In genomic region chrX:24377195-24377594, GRCh38 we compare ENCODE assay signal across 22 cellular contexts. TPM values are rescaled to one million over a fixed set of nuclear protein-coding genes. Genes with fewer than 3 reads are reported as not detected.
A peak's percentile ranks its signal among the peaks of the same experiment; 100 is the strongest.
DNase-seq lines count a peak whose midpoint lies in the region; ATAC-seq and TF ChIP-seq lines count a peak whose summit lies in the region.
"Had no signal": no experiment of that assay in that cellular context is flagged by ENCODE, and none has a peak within 500 bp of the region (broad histone marks: within the 10 kb centered on the region; RNA-seq: fewer than 3 reads in every experiment).

No MANE protein-coding gene starts in this region.

- ATAC-seq in WTC11 (no peak), HG03108 (IDR thresholded peaks at IDR 0.05; ENCODE audit: unreplicated experiment) (no peak)
- ATAC-seq: A549; CD8-positive, alpha-beta T cell had no signal

- peaks cover 20% of the 10 kb centered on the region for H3K27me3 Mint-ChIP-seq in H9 (ENCODE audit: low read depth)
- peaks cover 18% of the 10 kb centered on the region for H3K27me3 Mint-ChIP-seq in WTC11 (ENCODE audit: low read depth)

- no peaks in the 10 kb centered on the region for H3K36me3 ChIP-seq in HUES48 (ENCODE audit: control insufficient read depth, insufficient read depth, low read length)
- H3K36me3 ChIP-seq: BLaER1 had no signal

- H3K23ac ChIP-seq in H9 (ENCODE audit: insufficient read length, low read depth, low read length): no peak overlapping the region

- H3K4me1 ChIP-seq in H9 (ENCODE audit: insufficient read depth, low read length): peaks cover 16% of the 10 kb centered on the region; the same call in 1 of the 2 replicates
- peaks cover 63% of the 10 kb centered on the region for H3K4me1 ChIP-seq in HUES48 (ENCODE audit: control insufficient read depth, insufficient read depth, low read length)
- H3K4me1 ChIP-seq: A549, BLaER1, Caco-2 had no signal

- H3K36me3 Mint-ChIP-seq in H9 (ENCODE audit: insufficient read depth in 1 of 3, low read depth in 3 of 3) (peaks cover 0 to 6% (median 0%) of the 10 kb centered on the region in 3 experiments; a peak in 3 of 7 replicates), WTC11 (no peaks in the 10 kb centered on the region)
- H3K36me3 Mint-ChIP-seq: CD4-positive, CD25-positive, alpha-beta regulatory T cell; CD8-positive, alpha-beta T cell had no signal

- H4K20me1 ChIP-seq in H9 (ENCODE audit: control insufficient read depth, insufficient read depth, insufficient read length): no peaks in the 10 kb centered on the region
- H4K20me1 ChIP-seq: BLaER1 had no signal

- no peak overlapping the region for H3K14ac ChIP-seq in H9 (ENCODE audit: insufficient read depth, low read length)

- no peak overlapping the region for H2BK15ac ChIP-seq in H9 (ENCODE audit: low read depth, low read length)

- no peak overlapping the region for H4K5ac ChIP-seq in H9 (ENCODE audit: insufficient read length, low read depth, low read length)

- H3K9me3 ChIP-seq in H9 (ENCODE audit: control insufficient read depth, low read depth, low read length) (no peaks in the 10 kb centered on the region), HUES48 (ENCODE audit: control insufficient read depth, insufficient read depth, low read length) (no peaks in the 10 kb centered on the region)
- H3K9me3 ChIP-seq: A549, BLaER1, Caco-2 had no signal

- no peak overlapping the region for H2BK120ac ChIP-seq in H9 (ENCODE audit: low read depth, low read length, poor library complexity, severe bottlenecking)

- H3K4me1 Mint-ChIP-seq in H9: peaks cover 64 to 69% of the 10 kb centered on the region in 2 experiments
- peaks cover 69% of the 10 kb centered on the region for H3K4me1 Mint-ChIP-seq in WTC11
- H3K4me1 Mint-ChIP-seq: B cell; CD4-positive, CD25-positive, alpha-beta regulatory T cell had no signal

- H4K91ac ChIP-seq in H9 (ENCODE audit: insufficient read length, low read depth, low read length): no peak overlapping the region

- no peaks in the 10 kb centered on the region for H3K79me2 ChIP-seq in H9 (ENCODE audit: insufficient read depth, low read length)

- no peak overlapping the region for H2AFZ ChIP-seq in H9 (ENCODE audit: low read length)

- no peak overlapping the region for H2BK12ac ChIP-seq in H9 (ENCODE audit: insufficient read length, low read depth, low read length)

- H2BK20ac ChIP-seq in H9 (ENCODE audit: low read depth, low read length, poor library complexity, severe bottlenecking): no peak overlapping the region

- POLR2A ChIA-PET in WTC11 (lab: Charles Lee): no interaction called here

- no peak for TF ChIP-seq CTCF in H9 (conservative IDR thresholded peaks at IDR 0.05)
- TF ChIP-seq CTCF in WTC11 (IDR thresholded peaks at IDR 0.05): no peak

- no peak overlapping the region for H3K56ac ChIP-seq in H9 (ENCODE audit: insufficient read length, low read depth, low read length)

- peaks cover 0 to 4% of the 10 kb centered on the region in 2 experiments; a peak in 4 of 5 replicates for H3K9me3 Mint-ChIP-seq in H9
- no peaks in the 10 kb centered on the region for H3K9me3 Mint-ChIP-seq in WTC11
- H3K9me3 Mint-ChIP-seq: CD4-positive, CD25-positive, alpha-beta regulatory T cell; CD8-positive, alpha-beta T cell had no signal

- H3K4me3 Mint-ChIP-seq in H9 (no peak overlapping the region), WTC11 (peak overlapping the region; percentile 40)
- H3K4me3 Mint-ChIP-seq: B cell; CD4-positive, CD25-positive, alpha-beta regulatory T cell; CD8-positive, alpha-beta T cell had no signal

- no peaks in the 10 kb centered on the region; the same call in 1 of the 2 replicates for H3K27me3 ChIP-seq in H9 (ENCODE audit: insufficient read depth, low read length)
- peaks cover 10% of the 10 kb centered on the region for H3K27me3 ChIP-seq in HUES48 (ENCODE audit: control insufficient read depth, insufficient read depth, low read length)
- H3K27me3 ChIP-seq: BLaER1 had no signal

- no peaks in the 10 kb centered on the region for H3K79me1 ChIP-seq in H9 (ENCODE audit: insufficient read depth, low read depth, low read length, poor library complexity, severe bottlenecking)

- no peak overlapping the region for H2BK5ac ChIP-seq in H9 (ENCODE audit: insufficient read length, low read length)

- DNase-seq in H9 (no peak), WTC11 (ENCODE audit: low spot score) (no peak), NOMO-1 treated with dmso at 0.1 percent for 144 hours (lab: John Stamatoyannopoulos, UW; ENCODE audit: unreplicated experiment) (no peak), Ammon's horn (ENCODE audit: low spot score) (no peak)
- DNase-seq: 8988T; ACHN; Caco-2; CD4-positive, CD25-positive, alpha-beta regulatory T cell; CD8-positive, alpha-beta T cell; DMS53; DMS79 treated with DMSO at 0.1 percent for 48 hours; GF-D8; GOT3 had no signal

- H3K23me2 ChIP-seq in H9 (ENCODE audit: insufficient read length, low read depth, low read length, poor library complexity, severe bottlenecking): peaks cover 2% of the 10 kb centered on the region

- 0 out of 2 replicates have a peak overlapping the region, but pooled peaks have one; percentile 2 for H3K4me3 ChIP-seq in HUES48 (ENCODE audit: low read depth, low read length)
- H3K4me3 ChIP-seq: A549, BLaER1 had no signal

- peak overlapping the region; percentile 31 for H3K4me2 ChIP-seq in H9 (ENCODE audit: insufficient read depth, insufficient read length, low read length)
- H3K4me2 ChIP-seq: A549, BLaER1 had no signal

- no peak overlapping the region for H3K4ac ChIP-seq in H9 (ENCODE audit: low read depth, low read length)

- H3K18ac ChIP-seq in H9 (ENCODE audit: insufficient read length, low read depth, low read length): no peak overlapping the region

- no peak overlapping the region for H3T11ph ChIP-seq in H9 (ENCODE audit: low read length)

- CTCF ChIA-PET in WTC11 (lab: Charles Lee): no interaction called here

- H3K27ac ChIP-seq in H9 (ENCODE audit: insufficient read length, low read depth, low read length) (peak overlapping the region; percentile 59), HUES48 (ENCODE audit: low read depth, low read length) (peak overlapping the region; percentile 36)
- H3K27ac ChIP-seq: A549, BLaER1, C4-2B had no signal

- H2AK5ac ChIP-seq in H9 (ENCODE audit: insufficient read length, low read length): no peak overlapping the region

- H3K27ac Mint-ChIP-seq in H9 (peak overlapping the region; percentile 55 to 97 (median 94); a peak in 6 of 7 replicates), WTC11 (peak overlapping the region; percentile 83)
- H3K27ac Mint-ChIP-seq: B cell; CD8-positive, alpha-beta T cell had no signal

- H4K8ac ChIP-seq in H9 (replicated peaks; ENCODE audit: insufficient read length, low read depth, low read length): no peak overlapping the region

- WGBS in H9 (ENCODE audit: extremely low coverage, insufficient read length, low lambda C conversion rate): no CpG with 5 or more reads among the region's 2 CpGs

- no peak overlapping the region for H3K9ac ChIP-seq in H9 (ENCODE audit: extremely low read depth, insufficient read length, low read length)
- peak overlapping the region; percentile 2; the same call in 1 of the 2 replicates for H3K9ac ChIP-seq in HUES48 (ENCODE audit: low read depth, low read length)
- H3K9ac ChIP-seq: BLaER1 had no signal

TF ChIP-seq in WTC11, 78 proteins besides CTCF, POLR2A, EP300 and RAD21 (continues in another document):
- no peak for TF ChIP-seq PRRX2 (CRISPR knock-in tag; IDR thresholded peaks at IDR 0.05)
- TF ChIP-seq ZNF396 (CRISPR knock-in tag; IDR thresholded peaks at IDR 0.05; ENCODE audit: borderline replicate concordance): no peak
- no peak for TF ChIP-seq ZNF121 (CRISPR knock-in tag; IDR thresholded peaks at IDR 0.05)
- TF ChIP-seq AFF4 (CRISPR knock-in tag; IDR thresholded peaks at IDR 0.05; ENCODE audit: borderline replicate concordance): no peak
- no peak for TF ChIP-seq SMAD3 (CRISPR knock-in tag; IDR thresholded peaks at IDR 0.05; ENCODE audit: borderline replicate concordance)
- no peak for TF ChIP-seq ZNF232 (CRISPR knock-in tag; IDR thresholded peaks at IDR 0.05)
- no peak for TF ChIP-seq ZNF263 (CRISPR knock-in tag; IDR thresholded peaks at IDR 0.05; ENCODE audit: low read depth)

RNA-seq across cellular contexts. Expression of gene SUPT20HL1, which starts 16.8 kb away (rescaled TPM):
- total RNA-seq in H9 (2021): not detected in 2 replicates
- not detected in 3 replicates for total RNA-seq in WTC11 (2021)
- total RNA-seq: B cell; Caco-2; CD4-positive, CD25-positive, alpha-beta regulatory T cell; CD8-positive, alpha-beta T cell; Daoy; G401; H7 had no signal
